ENCODE assay signal across 10 cellular contexts in the genomic region with DNA sequence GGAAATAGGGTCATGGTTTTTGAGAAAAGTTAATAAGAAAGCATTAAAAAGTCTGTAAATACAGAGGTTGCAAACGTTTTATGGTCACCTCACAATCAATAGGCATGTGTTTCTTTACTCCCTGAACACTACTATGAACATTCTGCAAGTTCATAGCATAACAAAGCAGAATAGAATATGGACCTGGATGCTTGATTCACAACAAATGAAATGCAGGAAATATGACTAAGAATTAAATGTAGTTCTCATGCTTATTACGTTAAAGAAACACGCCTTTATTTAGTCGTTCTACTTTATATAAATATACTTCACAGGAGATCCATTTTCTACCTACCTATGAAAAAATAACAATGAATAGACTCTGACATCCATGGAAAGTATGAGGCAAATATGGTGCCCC.
"Had no signal": no experiment of that assay in that cellular context is flagged by ENCODE, and none has a peak within 500 bp of the region (broad histone marks: within the 10 kb centered on the region; RNA-seq: fewer than 3 reads in every experiment).

No MANE protein-coding gene starts in this region.

- H3K4me3 Mint-ChIP-seq: GM23338, H9 had no signal

- FAIRE-seq: H1, H54 had no signal

- H3K4me3 ChIP-seq: GM23248, GM23338, HAP-1 had no signal

- H3K36me3 ChIP-seq: HAP-1 had no signal

- H3K9me3 ChIP-seq: HAP-1 had no signal

- H3K9ac ChIP-seq: GM23248 had no signal

- H3K27ac Mint-ChIP-seq: GM23338, H9 had no signal

- ATAC-seq: GM23338, HCT116 had no signal

- H3K4me1 ChIP-seq: HAP-1 had no signal

- H3K4me2 ChIP-seq: GM23338 had no signal

- DNase-seq: GM23248, GOT3, H7, H9, HCEC 1CT had no signal

- H3K4me1 Mint-ChIP-seq: GM23338 had no signal

- H3K27ac ChIP-seq: GM23248 had no signal

- H2AFZ ChIP-seq: GM23248, GM23338 had no signal
